ENCODE assay signal across 8 cellular contexts in the genomic region with DNA sequence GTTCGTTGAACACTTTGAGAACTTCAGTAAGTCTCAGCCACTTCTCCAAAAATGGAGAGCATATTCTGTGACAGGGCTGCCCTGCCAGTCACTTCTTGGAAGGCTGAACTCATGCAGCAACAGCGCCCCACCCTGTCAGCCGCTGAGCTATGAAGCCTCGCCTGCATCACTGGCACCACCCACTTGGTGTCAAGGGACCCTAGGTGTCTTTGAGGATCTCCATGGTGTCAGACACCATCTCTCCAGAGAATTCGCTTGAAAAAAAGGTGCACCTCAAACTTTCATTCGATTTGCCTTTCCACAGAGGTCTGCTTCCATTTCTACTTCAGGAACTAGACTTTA.
DNase-seq lines count a peak whose midpoint lies in the region; ATAC-seq, FAIRE-seq and TF ChIP-seq lines count a peak whose summit lies in the region.
"Not testable (repeated sequence)": the region's sequence is repeated elsewhere in the genome, so short reads cannot be mapped to it uniquely, and the experiment has no call there.

No MANE protein-coding gene starts in this region.

- not testable (repeated sequence) for H3K27me3 Mint-ChIP-seq in activated T-helper 2 cell treated with anti-CD3 and anti-CD28 coated beads, Interferon-gamma antibody, Interleukin-2, Interleukin-4, amounts not matched to agents 10 μg/mL and 5 μg/mL and 100 μg/mL, durations not matched to agents 14 hours and 24 hours and 36 hours (ENCODE audit: low read depth); progenitor cell of endocrine pancreas

- H3K27ac Mint-ChIP-seq in activated T-helper 2 cell treated with anti-CD3 and anti-CD28 coated beads, Interferon-gamma antibody, Interleukin-2, Interleukin-4, amounts not matched to agents 10 μg/mL and 5 μg/mL and 100 μg/mL, durations not matched to agents 14 hours and 24 hours and 36 hours; progenitor cell of endocrine pancreas: not testable (repeated sequence)

- H3K79me2 ChIP-seq in endothelial cell of umbilical vein (ENCODE audit: control insufficient read depth, insufficient read depth, low read length) = not testable (repeated sequence)

- intact Hi-C loops in activated T-helper 2 cell treated with anti-CD3 and anti-CD28 coated beads, Interferon-gamma antibody, Interleukin-2, Interleukin-4, amounts not matched to agents 10 μg/mL and 5 μg/mL and 100 μg/mL, durations not matched to agents 14 hours and 24 hours and 36 hours (cut with micrococcal nuclease); endothelial cell of umbilical vein (cut with micrococcal nuclease): not testable (repeated sequence)

- dilution Hi-C loops in endothelial cell of umbilical vein (cut with MboI; ENCODE audit: extremely low pct_ligation_motif_present, low sequenced_read_pairs) = not testable (repeated sequence)

- DNase-seq in GM10248 (ENCODE audit: extremely low spot score) = not testable (repeated sequence)
- peak; percentile 1 to 38 for DNase-seq in SJSA1 (ENCODE audit: low read depth in 1 of 2, low spot score in 2 of 2)
- DNase-seq in activated T-helper 2 cell treated with anti-CD3 and anti-CD28 coated beads, Interferon-gamma antibody, Interleukin-2, Interleukin-4, amounts not matched to agents 10 μg/mL and 5 μg/mL and 100 μg/mL, durations not matched to agents 14 hours and 24 hours and 36 hours (ENCODE audit: low spot score) = peak; percentile 15
- DNase-seq in endothelial cell of umbilical vein (ENCODE audit: low read depth, low spot score) = peak; percentile 12
- DNase-seq in iPS DF 6.9 (ENCODE audit: low read depth, low spot score) = peak; percentile 13
- DNase-seq in progenitor cell of endocrine pancreas (ENCODE audit: low spot score, unreplicated experiment) = peak; percentile 8
- DNase-seq in upper lobe of left lung = peak; percentile 0 to 23

- not testable (repeated sequence) for H4K20me1 ChIP-seq in endothelial cell of umbilical vein (replicated peaks; ENCODE audit: control insufficient read depth, extremely low read depth, insufficient read depth, low read length)

- H3K9ac ChIP-seq in endothelial cell of umbilical vein (replicated peaks; ENCODE audit: extremely low read depth, insufficient read depth, low read length) = not testable (repeated sequence)

- H3K4me2 ChIP-seq in endothelial cell of umbilical vein (ENCODE audit: insufficient read depth, low read length) = not testable (repeated sequence)

- H3K36me3 ChIP-seq in SJSA1; endothelial cell of umbilical vein (ENCODE audit: control insufficient read depth in 2 of 2, extremely low read depth in 1 of 2, insufficient read depth in 2 of 2, low read length in 2 of 2); iPS DF 6.9 (ENCODE audit: control insufficient read depth, insufficient read depth, low read length); upper lobe of left lung: not testable (repeated sequence)

- not testable (repeated sequence) for H3K27ac ChIP-seq in SJSA1; endothelial cell of umbilical vein (ENCODE audit: insufficient read depth, low read depth, low read length); iPS DF 6.9 (ENCODE audit: low read length); upper lobe of left lung

- H3K27me3 ChIP-seq in SJSA1 (replicated peaks); endothelial cell of umbilical vein (ENCODE audit: control insufficient read depth in 2 of 2, insufficient read depth in 2 of 2, low read length in 2 of 2); iPS DF 6.9 (ENCODE audit: control insufficient read depth, insufficient read depth, low read length); upper lobe of left lung: not testable (repeated sequence)

- H3K4me1 ChIP-seq in SJSA1 (replicated peaks); endothelial cell of umbilical vein (ENCODE audit: control insufficient read depth, extremely low read depth, insufficient read depth, low read length); iPS DF 6.9 (ENCODE audit: control insufficient read depth, insufficient read depth, low read length); upper lobe of left lung: not testable (repeated sequence)

- TF ChIP-seq POLR2A in endothelial cell of umbilical vein (IDR thresholded peaks at IDR 0.05; ENCODE audit: low read depth, low read length); upper lobe of left lung (IDR thresholded peaks at IDR 0.05): not testable (repeated sequence)

- H3K9me3 Mint-ChIP-seq in activated T-helper 2 cell treated with anti-CD3 and anti-CD28 coated beads, Interferon-gamma antibody, Interleukin-2, Interleukin-4, amounts not matched to agents 10 μg/mL and 5 μg/mL and 100 μg/mL, durations not matched to agents 14 hours and 24 hours and 36 hours; progenitor cell of endocrine pancreas (ENCODE audit: low read depth): not testable (repeated sequence)

- H3K4me1 Mint-ChIP-seq in activated T-helper 2 cell treated with anti-CD3 and anti-CD28 coated beads, Interferon-gamma antibody, Interleukin-2, Interleukin-4, amounts not matched to agents 10 μg/mL and 5 μg/mL and 100 μg/mL, durations not matched to agents 14 hours and 24 hours and 36 hours (ENCODE audit: low read depth); progenitor cell of endocrine pancreas (ENCODE audit: low read depth): not testable (repeated sequence)

- H3K36me3 Mint-ChIP-seq in activated T-helper 2 cell treated with anti-CD3 and anti-CD28 coated beads, Interferon-gamma antibody, Interleukin-2, Interleukin-4, amounts not matched to agents 10 μg/mL and 5 μg/mL and 100 μg/mL, durations not matched to agents 14 hours and 24 hours and 36 hours (ENCODE audit: low read depth); progenitor cell of endocrine pancreas (ENCODE audit: insufficient read depth): not testable (repeated sequence)

- H3K9me1 ChIP-seq in endothelial cell of umbilical vein (replicated peaks; ENCODE audit: control insufficient read depth, extremely low read depth, insufficient read depth, low read length) = not testable (repeated sequence)

- TF ChIP-seq EP300 in upper lobe of left lung (IDR thresholded peaks at IDR 0.05) = not testable (repeated sequence)

- WGBS in iPS DF 6.9 (ENCODE audit: insufficient coverage, insufficient read length) = no CpG with 5 or more reads among the region's 6 CpGs
- WGBS in upper lobe of left lung, 2 donors = 22 to 31% methylated on average over 6 of the region's 6 CpGs

- TF ChIP-seq CTCF in GM10248 (IDR thresholded peaks at IDR 0.05; ENCODE audit: control extremely low read depth, extremely low read depth, low read depth, missing control alignments) = peak; percentile 19
- not testable (repeated sequence) for TF ChIP-seq CTCF in endothelial cell of umbilical vein (IDR thresholded peaks at IDR 0.05; ENCODE audit: extremely low read depth in 1 of 2, insufficient read depth in 1 of 2, low read depth in 1 of 2, low read length in 2 of 2); upper lobe of left lung (IDR thresholded peaks at IDR 0.05)
- TF ChIP-seq CTCF in progenitor cell of endocrine pancreas (IDR thresholded peaks at IDR 0.05; ENCODE audit: unreplicated experiment) = peak; percentile 28

- not testable (repeated sequence) for H2AFZ ChIP-seq in endothelial cell of umbilical vein (ENCODE audit: low read depth, low read length)

- H3K4me3 ChIP-seq in SJSA1; endothelial cell of umbilical vein (replicated peaks in 1 of 3; ENCODE audit: insufficient read depth in 1 of 3, low read depth in 1 of 3, low read length in 3 of 3); iPS DF 6.9 (ENCODE audit: low read length); upper lobe of left lung: not testable (repeated sequence)

- not testable (repeated sequence) for FAIRE-seq in endothelial cell of umbilical vein (lab: Jason Lieb, UNC)

- peak; percentile 77 for ATAC-seq in HG02870 (IDR thresholded peaks at IDR 0.05; ENCODE audit: unreplicated experiment)
- ATAC-seq in upper lobe of left lung (ENCODE audit: low FRiP score in 2 of 2) = not testable (repeated sequence)

- H3K9me3 ChIP-seq in SJSA1 (replicated peaks); endothelial cell of umbilical vein (replicated peaks; ENCODE audit: control insufficient read depth, insufficient read depth, low read length); iPS DF 6.9 (ENCODE audit: control insufficient read depth, insufficient read depth, low read length); upper lobe of left lung: not testable (repeated sequence)

- POLR2A ChIA-PET in GM10248 (lab: Yijun Ruan, JAX); endothelial cell of umbilical vein (lab: Charles Lee): not testable (repeated sequence)

- CTCF ChIA-PET in GM10248 (lab: Yijun Ruan, JAX); endothelial cell of umbilical vein (lab: Charles Lee): not testable (repeated sequence)

- not testable (repeated sequence) for BruUV-seq in endothelial cell of umbilical vein (replicated peaks; lab: Mats Ljungman, UMichigan)

- not testable (repeated sequence) for H3K4me3 Mint-ChIP-seq in activated T-helper 2 cell treated with anti-CD3 and anti-CD28 coated beads, Interferon-gamma antibody, Interleukin-2, Interleukin-4, amounts not matched to agents 10 μg/mL and 5 μg/mL and 100 μg/mL, durations not matched to agents 14 hours and 24 hours and 36 hours (ENCODE audit: low read depth); progenitor cell of endocrine pancreas (ENCODE audit: low read depth)
